28 cellular contexts compared by ENCODE assay signal in genomic region chr5:132210944-132211343, GRCh38. TPM values are rescaled to one million over a fixed set of nuclear protein-coding genes. Genes with fewer than 3 reads are reported as not detected.
"Had no signal": no experiment of that assay in that cellular context is flagged by ENCODE, and none has a peak within 500 bp of the region (broad histone marks: within the 10 kb centered on the region; RNA-seq: fewer than 3 reads in every experiment).

No MANE protein-coding gene starts in this region.

- H3K9me3 ChIP-seq: Peyer's patch, SJCRH30, SK-N-SH had no signal

- H3K4me3 ChIP-seq: K562, Peyer's patch, SJCRH30 had no signal

- ATAC-seq: activated T-helper 17 cell treated with anti-CD3 and anti-CD28 coated beads, Interleukin-2, amount 50 U/mL, for 72 hours; K562 had no signal

- H3K4me3 Mint-ChIP-seq: activated CD4-positive, alpha-beta memory T cell treated with anti-CD3 and anti-CD28 coated beads for 36 hours; activated CD4-positive, alpha-beta T cell treated with anti-CD3 and anti-CD28 coated beads, Interleukin-2, amount 10 ng/mL, durations not matched to agents 7 days and 5 days; activated naive CD4-positive, alpha-beta T cell treated with anti-CD3 and anti-CD28 coated beads for 36 hours; activated naive CD8-positive, alpha-beta T cell; activated T-helper 17 cell treated with anti-CD3 and anti-CD28 coated beads, Interleukin-2, amount 50 U/mL, for 72 hours; brain had no signal

- H3K27me3 Mint-ChIP-seq: activated CD4-positive, alpha-beta memory T cell treated with anti-CD3 and anti-CD28 coated beads for 36 hours; activated CD4-positive, alpha-beta T cell treated with anti-CD3 and anti-CD28 coated beads, Interleukin-2, amount 10 ng/mL, durations not matched to agents 7 days and 5 days; activated naive CD8-positive, alpha-beta T cell; activated T-helper 17 cell treated with anti-CD3 and anti-CD28 coated beads, Interleukin-2, amount 50 U/mL, for 72 hours; brain had no signal

- H3K9me3 Mint-ChIP-seq: activated CD4-positive, alpha-beta memory T cell treated with anti-CD3 and anti-CD28 coated beads for 36 hours; activated CD4-positive, alpha-beta T cell treated with anti-CD3 and anti-CD28 coated beads, Interleukin-2, amount 10 ng/mL, durations not matched to agents 7 days and 5 days; activated naive CD4-positive, alpha-beta T cell treated with anti-CD3 and anti-CD28 coated beads for 36 hours; activated T-helper 17 cell treated with anti-CD3 and anti-CD28 coated beads, Interleukin-2, amount 50 U/mL, for 72 hours; brain had no signal

- H3K36me3 Mint-ChIP-seq: activated CD4-positive, alpha-beta memory T cell treated with anti-CD3 and anti-CD28 coated beads for 36 hours; activated naive CD8-positive, alpha-beta T cell had no signal

- DNase-seq: activated CD4-positive, alpha-beta memory T cell treated with anti-CD3 and anti-CD28 coated beads for 36 hours; activated CD4-positive, alpha-beta T cell treated with anti-CD3 and anti-CD28 coated beads, Interleukin-2, amount 10 ng/mL, durations not matched to agents 7 days and 5 days; activated CD4-positive, CD25-positive, alpha-beta regulatory T cell; activated CD8-positive, alpha-beta memory T cell treated with anti-CD3 and anti-CD28 coated beads for 24 hours; activated gamma-delta T cell; activated naive CD4-positive, alpha-beta T cell treated with anti-CD3 and anti-CD28 coated beads for 36 hours; activated T-cell treated with anti-CD3 and anti-CD28 coated beads for 4 hours; activated T-cell treated with anti-CD3 and anti-CD28 coated beads, Interleukin-2, amount 50 U/mL, for 48 hours; amygdala; Karpas-422; MM.1S; NCI-H1105; NCI-H1436; NCI-H1694 treated with DMSO at 0.1 percent for 48 hours; NCI-H2029 treated with DMSO at 0.1 percent for 48 hours; NCI-H345; NCI-H510A; NCI-H526 treated with DMSO at 0.1 percent for 48 hours; NK-92 treated with Interleukin-12 subunit alpha and Interleukin-12 subunit beta, amount 100 ng/mL, for 24 hours; SJCRH30; SK-N-SH; T-helper 1 cell had no signal

- H3K4me1 Mint-ChIP-seq: activated CD4-positive, alpha-beta T cell treated with anti-CD3 and anti-CD28 coated beads, Interleukin-2, amount 10 ng/mL, durations not matched to agents 7 days and 5 days; activated T-helper 17 cell treated with anti-CD3 and anti-CD28 coated beads, Interleukin-2, amount 50 U/mL, for 72 hours had no signal

- H3K27ac ChIP-seq: Peyer's patch, SJCRH30, VCaP had no signal

- H3K27ac Mint-ChIP-seq: activated CD4-positive, alpha-beta memory T cell treated with anti-CD3 and anti-CD28 coated beads for 36 hours; activated CD4-positive, alpha-beta T cell treated with anti-CD3 and anti-CD28 coated beads, Interleukin-2, amount 10 ng/mL, durations not matched to agents 7 days and 5 days; activated naive CD4-positive, alpha-beta T cell treated with anti-CD3 and anti-CD28 coated beads for 36 hours; activated naive CD8-positive, alpha-beta T cell; activated T-helper 17 cell treated with anti-CD3 and anti-CD28 coated beads, Interleukin-2, amount 50 U/mL, for 72 hours; brain had no signal

- H3K27me3 ChIP-seq: Peyer's patch, SJCRH30 had no signal

RNA-seq across cellular contexts. Expression of gene PDLIM4, which starts 46.6 kb away (rescaled TPM):
- total RNA-seq: activated CD4-positive, alpha-beta memory T cell treated with anti-CD3 and anti-CD28 coated beads for 36 hours; activated CD4-positive, alpha-beta T cell treated with anti-CD3 and anti-CD28 coated beads, Interleukin-2, amount 10 ng/mL, durations not matched to agents 7 days and 5 days; activated naive CD4-positive, alpha-beta T cell treated with anti-CD3 and anti-CD28 coated beads for 36 hours; activated T-helper 17 cell treated with anti-CD3 and anti-CD28 coated beads, Interleukin-2, amount 50 U/mL, for 72 hours had no signal
